ENCODE assay signal across 27 cellular contexts in the genomic region with DNA sequence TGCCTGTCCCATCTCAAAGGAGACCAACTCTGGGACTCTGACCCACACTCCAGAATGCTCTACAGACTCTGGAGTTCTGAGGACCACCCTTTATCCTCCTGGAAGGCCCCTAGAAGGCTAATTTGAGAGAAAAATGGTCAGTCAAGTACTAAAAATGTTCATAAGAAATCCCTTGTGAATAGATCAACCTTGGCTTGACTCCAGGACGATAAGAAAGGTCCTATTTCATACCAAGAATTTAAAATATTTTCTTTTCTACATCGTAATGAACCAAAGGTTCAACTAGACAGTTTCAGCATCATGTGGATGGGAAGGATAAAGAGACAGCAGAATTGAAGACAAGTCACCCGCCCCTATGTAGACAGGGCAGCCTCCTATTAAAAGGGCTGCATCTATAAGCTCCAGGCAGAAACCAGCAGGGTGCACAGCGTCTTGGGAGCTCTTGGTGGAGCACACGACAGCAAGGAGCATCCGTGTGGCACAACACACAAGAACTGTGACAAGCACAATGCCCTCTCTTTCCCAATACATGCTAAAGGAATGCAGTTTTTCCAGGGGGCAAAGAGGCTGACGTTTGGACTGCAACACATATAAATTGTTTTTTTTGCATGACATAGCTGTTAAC. TPM values are rescaled to one million over a fixed set of nuclear protein-coding genes. Genes with fewer than 3 reads are reported as not detected.
DNase-seq lines count a peak whose midpoint lies in the region; ATAC-seq and TF ChIP-seq lines count a peak whose summit lies in the region.
"Had no signal": no experiment of that assay in that cellular context is flagged by ENCODE, and none has a peak within 500 bp of the region (broad histone marks: within the 10 kb centered on the region; RNA-seq: fewer than 3 reads in every experiment).

No MANE protein-coding gene starts in this region.

- no peaks in the 10 kb centered on the region for H3K4me1 Mint-ChIP-seq in activated naive CD4-positive, alpha-beta T cell treated with anti-CD3 and anti-CD28 coated beads, Interleukin-2, amount 10 ng/mL, durations not matched to agents 7 days and 5 days
- H3K4me1 Mint-ChIP-seq: CD4-positive, alpha-beta memory T cell had no signal

- peak; percentile 42 for DNase-seq in IMR-90
- peak; percentile 29 for DNase-seq in amniotic epithelial cell (ENCODE audit: low read depth)
- DNase-seq in fibroblast of the aortic adventitia (ENCODE audit: low read depth): peak; percentile 56
- no peak for DNase-seq in NCI-H446 treated with DMSO at 0.1 percent for 48 hours (lab: John Stamatoyannopoulos, UW)
- no peak for DNase-seq in Right ventricle myocardium superior
- DNase-seq in activated naive CD4-positive, alpha-beta T cell treated with anti-CD3 and anti-CD28 coated beads, Interleukin-2, amount 10 ng/mL, durations not matched to agents 7 days and 5 days: no peak
- no peak for DNase-seq in activated gamma-delta T cell treated with Interleukin-2 at 50 U/mL for 16 hours
- DNase-seq: C1 segment of cervical spinal cord; CD4-positive, alpha-beta memory T cell; COR-L47; EL; GDM1; HCEC 1CT; Kasumi-1; MV-4-11; NCI-H1105 treated with DMSO at 0.1 percent for 48 hours; NCI-H146; NCI-H1930; NCI-H2107; NCI-H524 treated with DMSO at 0.1 percent for 48 hours; NCI-H774; Peyer's patch had no signal

- no peak for ATAC-seq in IMR-90 (ENCODE audit: low read depth)
- no peak for ATAC-seq in Right ventricle myocardium superior (ENCODE audit: poor library complexity)
- ATAC-seq: GM12878, GM23338, SK-N-SH treated with all-trans-retinoic acid at 6 μM for 48 hours had no signal

- H3K9me3 Mint-ChIP-seq in activated naive CD4-positive, alpha-beta T cell treated with anti-CD3 and anti-CD28 coated beads, Interleukin-2, amount 10 ng/mL, durations not matched to agents 7 days and 5 days: no peaks in the 10 kb centered on the region
- H3K9me3 Mint-ChIP-seq: GM23338 had no signal

- H3K4me3 ChIP-seq in IMR-90 (ENCODE audit: insufficient read depth, low read depth, low read length) (no peak overlapping the region), fibroblast of the aortic adventitia (ENCODE audit: low read depth, low read length) (no peak overlapping the region)
- H3K4me3 ChIP-seq: GM12878, GM23338, Peyer's patch had no signal

- H3K27ac Mint-ChIP-seq in activated naive CD4-positive, alpha-beta T cell treated with anti-CD3 and anti-CD28 coated beads, Interleukin-2, amount 10 ng/mL, durations not matched to agents 7 days and 5 days: no peak overlapping the region
- H3K27ac Mint-ChIP-seq: CD4-positive, alpha-beta memory T cell; GM23338 had no signal

- no peaks in the 10 kb centered on the region for H3K36me3 ChIP-seq in IMR-90 (ENCODE audit: control insufficient read depth, insufficient read depth, low read length)
- H3K36me3 ChIP-seq: Peyer's patch had no signal

- no peak overlapping the region for H3K9ac ChIP-seq in IMR-90 (ENCODE audit: low read depth, low read length)

- no TSS peak for BruUV-seq in IMR-90 (replicated peaks; lab: Mats Ljungman, UMichigan)

- no peaks in the 10 kb centered on the region for H3K79me1 ChIP-seq in IMR-90 (ENCODE audit: low read depth in 1 of 2, low read length in 2 of 2)

- H3K56ac ChIP-seq in IMR-90 (ENCODE audit: extremely low read depth, insufficient read depth, low read length): no peak overlapping the region

- no peaks in the 10 kb centered on the region for H3K9me3 ChIP-seq in IMR-90 (ENCODE audit: control insufficient read depth, insufficient read depth, low read length)
- H3K9me3 ChIP-seq: Peyer's patch had no signal

- peaks cover 12% of the 10 kb centered on the region for H3K4me1 ChIP-seq in IMR-90 (ENCODE audit: control insufficient read depth, insufficient read depth, low read length)

- in situ Hi-C loops in IMR-90 (cut with MboI; ENCODE audit: low sequenced_read_pairs): no loop called here

- no peak overlapping the region for H3K18ac ChIP-seq in IMR-90 (ENCODE audit: low read depth, low read length)

- H2AK5ac ChIP-seq in IMR-90 (ENCODE audit: low read depth, low read length): 0 out of 2 replicates have a peak overlapping the region, but pooled peaks have one; percentile 14

- POLR2A ChIA-PET in IMR-90 (lab: Charles Lee; ENCODE audit: unreplicated experiment): no interaction called here

- H4K8ac ChIP-seq in IMR-90 (ENCODE audit: low read depth in 2 of 2, low read length in 2 of 2): no peak overlapping the region

- H3K4me2 ChIP-seq in IMR-90 (ENCODE audit: low read depth, low read length): no peak overlapping the region
- H3K4me2 ChIP-seq: GM23338 had no signal

- H2BK5ac ChIP-seq in IMR-90 (ENCODE audit: low read depth, low read length, poor library complexity, severe bottlenecking): no peak overlapping the region

- H2BK15ac ChIP-seq in IMR-90 (ENCODE audit: low read depth, low read length): no peak overlapping the region

- H2AK9ac ChIP-seq in IMR-90 (replicated peaks; ENCODE audit: low read depth, low read length, poor library complexity): no peak overlapping the region

- TF ChIP-seq POLR2A in IMR-90 (IDR thresholded peaks at IDR 0.05; ENCODE audit: low read depth, low read length): no peak

- H3K4me3 Mint-ChIP-seq in activated naive CD4-positive, alpha-beta T cell treated with anti-CD3 and anti-CD28 coated beads, Interleukin-2, amount 10 ng/mL, durations not matched to agents 7 days and 5 days: no peak overlapping the region
- H3K4me3 Mint-ChIP-seq: CD4-positive, alpha-beta memory T cell; GM23338 had no signal

- intact Hi-C loops in IMR-90 (cut with micrococcal nuclease): no loop called here
- intact Hi-C loops in Right ventricle myocardium superior (cut with DNase I): no loop called here

- TF ChIP-seq CTCF in IMR-90 (conservative IDR thresholded peaks at IDR 0.05; ENCODE audit: low read depth, low read length): no peak
- no peak for TF ChIP-seq CTCF in fibroblast of the aortic adventitia (IDR thresholded peaks at IDR 0.05; ENCODE audit: insufficient read depth, low read length)

- no peak overlapping the region for H4K5ac ChIP-seq in IMR-90 (ENCODE audit: low read depth, low read length)

- no peak overlapping the region for H2AFZ ChIP-seq in IMR-90 (replicated peaks; ENCODE audit: low read length, poor library complexity)
- H2AFZ ChIP-seq: GM23338 had no signal

- peak overlapping the region; percentile 23; the same call in 1 of the 2 replicates for H3K4ac ChIP-seq in IMR-90 (ENCODE audit: low read depth, low read length)

- H3K14ac ChIP-seq in IMR-90 (replicated peaks; ENCODE audit: low read depth, low read length): 0 out of 2 replicates have a peak overlapping the region, but pooled peaks have one; percentile 42

- no peaks in the 10 kb centered on the region for H4K20me1 ChIP-seq in IMR-90 (ENCODE audit: insufficient read depth, low read length)

- H2BK20ac ChIP-seq in IMR-90 (ENCODE audit: low read depth, low read length): 0 out of 2 replicates have a peak overlapping the region, but pooled peaks have one; percentile 26

- peaks cover 7% of the 10 kb centered on the region for H3K27me3 Mint-ChIP-seq in activated naive CD4-positive, alpha-beta T cell treated with anti-CD3 and anti-CD28 coated beads, Interleukin-2, amount 10 ng/mL, durations not matched to agents 7 days and 5 days
- H3K27me3 Mint-ChIP-seq: CD4-positive, alpha-beta memory T cell had no signal

- 93% methylated on average over 2 of the region's 7 CpGs; no CpG with 5 or more reads in 1 of the 2 experiments for WGBS in IMR-90 (ENCODE audit: extremely low coverage in 2 of 2, insufficient read length in 1 of 2), 2 experiments

- H3K36me3 Mint-ChIP-seq in activated naive CD4-positive, alpha-beta T cell treated with anti-CD3 and anti-CD28 coated beads, Interleukin-2, amount 10 ng/mL, durations not matched to agents 7 days and 5 days: no peaks in the 10 kb centered on the region
- H3K36me3 Mint-ChIP-seq: CD4-positive, alpha-beta memory T cell had no signal

- no peak for TF ChIP-seq RAD21 in IMR-90 (IDR thresholded peaks at IDR 0.05; ENCODE audit: low read length)

- no peaks in the 10 kb centered on the region for H3K27me3 ChIP-seq in IMR-90 (ENCODE audit: control insufficient read depth, insufficient read depth, low read length)
- H3K27me3 ChIP-seq: Peyer's patch had no signal

- no peak overlapping the region for H2BK120ac ChIP-seq in IMR-90 (ENCODE audit: low read depth, low read length)

- no peak overlapping the region for H3K23ac ChIP-seq in IMR-90 (ENCODE audit: low read depth, low read length)

- H3K9me1 ChIP-seq in IMR-90 (ENCODE audit: insufficient read depth, low read length): peaks cover 5% of the 10 kb centered on the region

- H3K27ac ChIP-seq in IMR-90 (ENCODE audit: insufficient read depth, low read length): no peak overlapping the region
- H3K27ac ChIP-seq: HL-60, Peyer's patch had no signal

- CTCF ChIA-PET in IMR-90 (lab: Yijun Ruan, JAX): no interaction called here
- CTCF ChIA-PET in activated naive CD4-positive, alpha-beta T cell treated with anti-CD3 and anti-CD28 coated beads, Interleukin-2, amount 10 ng/mL, durations not matched to agents 7 days and 5 days (lab: Charles Lee): no interaction called here

- no peak overlapping the region; the same call in 1 of the 2 replicates for H4K91ac ChIP-seq in IMR-90 (ENCODE audit: insufficient read depth, low read depth, low read length)

- dilution Hi-C loops in IMR-90 (cut with HindIII; ENCODE audit: low sequenced_read_pairs, unreplicated experiment): no loop called here

TF ChIP-seq in IMR-90, 13 proteins besides CTCF, POLR2A, EP300 and RAD21 (continues in another document):
- TF ChIP-seq ELK1 (IDR thresholded peaks at IDR 0.05; ENCODE audit: borderline replicate concordance, low read depth, low read length) (no peak), RFX5 (IDR thresholded peaks at IDR 0.05; ENCODE audit: low read depth, low read length) (no peak), NFE2L2 (IDR thresholded peaks at IDR 0.05; ENCODE audit: low read depth, low read length) (no peak)

RNA-seq across cellular contexts. Expression of gene RASEF, which starts 38.3 kb away (rescaled TPM):
- total RNA-seq in IMR-90 (2012; rRNA removed) (under 0.01 TPM in 2 replicates), fibroblast of the aortic adventitia (ENCODE audit: low replicate concordance) (0.27 and 0.41 TPM in 2 replicates), Right ventricle myocardium superior (0.05 TPM)
- polyA plus RNA-seq in IMR-90 (2012; rRNA removed): 0.05 TPM in 1 of 2 replicates, not detected in the other
- polyA plus RNA-seq in IMR-90 (2012; cell fraction: cytosol; rRNA removed): not detected in 2 replicates
- 0.04 and 0.07 TPM in 2 replicates for polyA plus RNA-seq in IMR-90 (2012; cell fraction: nucleus; rRNA removed; ENCODE audit: low replicate concordance)
- total RNA-seq: CD4-positive, alpha-beta memory T cell; OCI-LY7 had no signal
- polyA plus RNA-seq: CD4-positive, alpha-beta memory T cell had no signal

Comparison
In these comparisons a context has a peak if more than half of its experiments do, and no peak if none do; other contexts are left out.
1. DNase-seq: peak in IMR-90 (single experiment), amniotic epithelial cell (single experiment) and fibroblast of the aortic adventitia (single experiment); none in NCI-H446 treated with DMSO at 0.1 percent for 48 hours (single experiment), Right ventricle myocardium superior (single experiment), activated naive CD4-positive, alpha-beta T cell treated with anti-CD3 and anti-CD28 coated beads, Interleukin-2, amount 10 ng/mL, durations not matched to agents 7 days and 5 days (single experiment) and activated gamma-delta T cell treated with Interleukin-2 at 50 U/mL for 16 hours (single experiment).